Comparison of ENCODE assay signal across 8 cellular contexts in genomic region chr16:23504076-23504452, GRCh38. TPM values are rescaled to one million over a fixed set of nuclear protein-coding genes. Genes with fewer than 3 reads are reported as not detected.
DNase-seq lines count a peak whose midpoint lies in the region; ATAC-seq, FAIRE-seq and TF ChIP-seq lines count a peak whose summit lies in the region.

No MANE protein-coding gene starts in this region.

- TF ChIP-seq POLR2A in GM12892 (IDR thresholded peaks at IDR 0.05; ENCODE audit: low read depth, low read length): no peak

- DNase-seq in CD4-positive, CD25-positive, alpha-beta regulatory T cell: no peak
- DNase-seq in HUDEP-2 (lab: John Stamatoyannopoulos, UW; ENCODE audit: unreplicated experiment in 76 of 76): peak in 39 of 76 experiments; percentile 7 to 54 (median 24)
- peak; percentile 78 for DNase-seq in bronchial epithelial cell (ENCODE audit: low read depth)
- no peak for DNase-seq in natural killer cell
- DNase-seq in cortex of kidney (lab: John Stamatoyannopoulos, UW): no peak
- no peak for DNase-seq in NCI-H1105 treated with DMSO at 0.1 percent for 48 hours (lab: John Stamatoyannopoulos, UW)
- DNase-seq in GM12892 (ENCODE audit: insufficient read length): no peak
- DNase-seq in NCI-H1930 (lab: John Stamatoyannopoulos, UW): no peak

- ATAC-seq in CD4-positive, CD25-positive, alpha-beta regulatory T cell (ENCODE audit: low read depth in 2 of 2): no peak
- no peak for ATAC-seq in natural killer cell

- peaks cover 34% of the 10 kb centered on the region for H3K4me1 ChIP-seq in CD4-positive, CD25-positive, alpha-beta regulatory T cell (ENCODE audit: control insufficient read depth, insufficient read depth, low read length, poor library complexity, severe bottlenecking)

- H3K27me3 Mint-ChIP-seq in CD4-positive, CD25-positive, alpha-beta regulatory T cell: no peaks in the 10 kb centered on the region
- H3K27me3 Mint-ChIP-seq in natural killer cell (ENCODE audit: low read depth in 2 of 2): no peaks in the 10 kb centered on the region

- H3K36me3 ChIP-seq in CD4-positive, CD25-positive, alpha-beta regulatory T cell (ENCODE audit: control insufficient read depth, insufficient read depth, low read length): peaks cover 7% of the 10 kb centered on the region
- H3K36me3 ChIP-seq in bronchial epithelial cell (ENCODE audit: control insufficient read depth, insufficient read depth, low read length): peaks cover 1% of the 10 kb centered on the region

- TF ChIP-seq CTCF in bronchial epithelial cell (IDR thresholded peaks at IDR 0.05; ENCODE audit: insufficient read depth, low read length, severe bottlenecking): no peak
- no peak for TF ChIP-seq CTCF in natural killer cell (IDR thresholded peaks at IDR 0.05)

- H3K9me3 Mint-ChIP-seq in CD4-positive, CD25-positive, alpha-beta regulatory T cell: peaks cover 0 to 2% (median 0%) of the 10 kb centered on the region in 7 donors
- no peaks in the 10 kb centered on the region for H3K9me3 Mint-ChIP-seq in natural killer cell

- peaks cover 12% of the 10 kb centered on the region for H3K36me3 Mint-ChIP-seq in CD4-positive, CD25-positive, alpha-beta regulatory T cell
- H3K36me3 Mint-ChIP-seq in natural killer cell: no peaks in the 10 kb centered on the region

- intact Hi-C loops in natural killer cell (cut with micrococcal nuclease): loop anchor here (1.0 to 2.0 kb wide), 2 partner anchors 21 to 53 kb away; partner anchors contain the start of genes EARS2 and UBFD1

- peak overlapping the region in 2 of 3 donors; percentile 6 to 32 for H3K27ac Mint-ChIP-seq in CD4-positive, CD25-positive, alpha-beta regulatory T cell
- peak overlapping the region; percentile 87 to 95 for H3K27ac Mint-ChIP-seq in natural killer cell

- FAIRE-seq in bronchial epithelial cell (lab: Jason Lieb, UNC) (no peak), GM12892 (lab: Jason Lieb, UNC) (no peak)

- peaks cover 6 to 84% (median 65%) of the 10 kb centered on the region in 4 donors for H3K4me1 Mint-ChIP-seq in CD4-positive, CD25-positive, alpha-beta regulatory T cell
- H3K4me1 Mint-ChIP-seq in natural killer cell: peaks cover 59 to 66% of the 10 kb centered on the region in 2 donors

- no peak overlapping the region for H3K4me3 ChIP-seq in CD4-positive, CD25-positive, alpha-beta regulatory T cell (ENCODE audit: low read depth, low read length)
- no peak overlapping the region for H3K4me3 ChIP-seq in bronchial epithelial cell (ENCODE audit: low read depth, low read length)

- H3K9me3 ChIP-seq in CD4-positive, CD25-positive, alpha-beta regulatory T cell (ENCODE audit: control insufficient read depth in 2 of 2, low read length in 2 of 2): no peaks in the 10 kb centered on the region

- H3K27ac ChIP-seq in CD4-positive, CD25-positive, alpha-beta regulatory T cell (ENCODE audit: insufficient read depth, low read length, poor library complexity, severe bottlenecking): no peak overlapping the region

- H3K4me3 Mint-ChIP-seq in CD4-positive, CD25-positive, alpha-beta regulatory T cell: peak overlapping the region in 1 of 4 donors; percentile 39
- H3K4me3 Mint-ChIP-seq in natural killer cell: no peak overlapping the region

- H3K27me3 ChIP-seq in CD4-positive, CD25-positive, alpha-beta regulatory T cell (ENCODE audit: control insufficient read depth, insufficient read depth, low read length): no peaks in the 10 kb centered on the region
- no peaks in the 10 kb centered on the region for H3K27me3 ChIP-seq in bronchial epithelial cell (ENCODE audit: control insufficient read depth, insufficient read depth, low read length)

RNA-seq across cellular contexts. Expression of gene GGA2, which starts 6.2 kb away (rescaled TPM):
- 109 TPM for total RNA-seq in CD4-positive, CD25-positive, alpha-beta regulatory T cell
- polyA plus RNA-seq in CD4-positive, CD25-positive, alpha-beta regulatory T cell: 10 to 100 TPM; 46.5 to 52.8 (median 49.4) TPM
- 12.4 and 15.1 TPM in 2 replicates for total RNA-seq in bronchial epithelial cell
- total RNA-seq in natural killer cell: 100 to 1,000 TPM; 129 to 134 (median 131) TPM
- polyA plus RNA-seq in GM12892 (2012; ENCODE audit: missing spikeins): 127 TPM

RNA-seq across cellular contexts. Expression of gene COG7, which starts 51.1 kb away (rescaled TPM):
- total RNA-seq in CD4-positive, CD25-positive, alpha-beta regulatory T cell: 18.7 TPM
- 10 to 100 TPM in 3 of 4 donors, 1 to 10 TPM in 1; 9.2 to 14.1 (median 11.1) TPM for polyA plus RNA-seq in CD4-positive, CD25-positive, alpha-beta regulatory T cell
- total RNA-seq in bronchial epithelial cell (7.1 and 9.7 TPM in 2 replicates), natural killer cell (10 to 100 TPM; 18.4 to 26.6 (median 20.3) TPM)
- polyA plus RNA-seq in GM12892 (2012; ENCODE audit: missing spikeins): 11.4 TPM

RNA-seq across cellular contexts. Expression of gene EARS2, which starts 53.1 kb away (rescaled TPM):
- total RNA-seq in CD4-positive, CD25-positive, alpha-beta regulatory T cell: 10.2 TPM
- 10 to 100 TPM in 3 of 4 donors, 1 to 10 TPM in 1; 9.5 to 13.5 (median 12.0) TPM for polyA plus RNA-seq in CD4-positive, CD25-positive, alpha-beta regulatory T cell
- 20.1 and 27.9 TPM in 2 replicates for total RNA-seq in bronchial epithelial cell
- 10 to 100 TPM; 12.1 to 14.2 (median 12.4) TPM for total RNA-seq in natural killer cell
- polyA plus RNA-seq in GM12892 (2012; ENCODE audit: missing spikeins): 20.7 TPM

RNA-seq across cellular contexts. Expression of gene UBFD1, which starts 53.5 kb away (rescaled TPM):
- total RNA-seq in CD4-positive, CD25-positive, alpha-beta regulatory T cell: 38.8 TPM
- polyA plus RNA-seq in CD4-positive, CD25-positive, alpha-beta regulatory T cell: 10 to 100 TPM; 13.0 to 17.5 (median 14.7) TPM
- 18.4 and 25.5 TPM in 2 replicates for total RNA-seq in bronchial epithelial cell
- 10 to 100 TPM; 51.4 to 65.8 (median 63.6) TPM for total RNA-seq in natural killer cell
- polyA plus RNA-seq in GM12892 (2012; ENCODE audit: missing spikeins): 20.8 TPM

Comparison
In these comparisons a context has a peak if more than half of its experiments do, and no peak if none do; other contexts are left out.
1. DNase-seq: peak in HUDEP-2 (39 of 76) and bronchial epithelial cell (single experiment); none in CD4-positive, CD25-positive, alpha-beta regulatory T cell (0 of 3), natural killer cell (single experiment), cortex of kidney (single experiment), NCI-H1105 treated with DMSO at 0.1 percent for 48 hours (single experiment), GM12892 (single experiment) and NCI-H1930 (0 of 2).